ENCODE assay signal across 8 cellular contexts in the genomic region with DNA sequence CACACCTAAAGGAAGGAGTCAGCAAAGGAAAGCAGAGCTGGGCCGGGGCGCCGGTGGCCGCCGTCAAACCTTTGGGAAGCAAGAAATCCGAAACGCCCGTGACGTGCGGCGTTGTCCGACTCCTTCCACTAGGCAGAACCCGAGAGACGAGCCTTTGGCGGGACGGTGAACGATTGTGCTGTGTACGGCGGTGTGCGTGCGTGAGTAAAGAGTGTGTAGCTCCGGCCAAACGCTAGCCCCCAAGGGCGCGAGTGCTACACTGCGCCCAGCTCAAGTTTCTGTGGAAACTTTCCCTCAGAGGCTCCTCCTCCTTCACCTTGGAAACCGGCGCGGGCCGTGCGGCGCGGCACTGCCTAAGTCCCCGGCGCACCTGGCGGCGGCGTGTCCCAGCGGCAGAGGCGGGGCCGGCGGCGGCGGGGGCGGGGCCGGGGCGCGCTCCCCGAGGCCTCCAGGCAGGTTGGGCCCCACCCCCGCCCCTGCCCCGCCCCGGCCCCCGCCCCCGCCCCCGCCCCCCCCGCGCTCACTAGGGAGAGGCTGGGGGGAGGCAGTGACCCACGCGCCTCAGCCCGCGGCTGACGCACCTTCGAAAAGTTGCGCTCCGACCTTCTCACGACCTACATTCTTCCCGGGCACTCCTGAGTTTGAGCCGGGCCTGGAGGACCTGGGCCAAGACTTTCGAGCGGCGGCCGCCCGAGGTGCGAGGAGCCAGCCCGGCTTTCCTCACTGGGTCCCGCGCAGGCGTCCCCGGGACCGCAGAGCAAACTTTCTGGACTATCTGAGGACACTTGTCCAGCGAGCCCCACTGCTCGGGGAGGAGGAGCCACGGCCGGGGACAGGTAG. TPM values are rescaled to one million over a fixed set of nuclear protein-coding genes. Genes with fewer than 3 reads are reported as not detected.
DNase-seq lines count a peak whose midpoint lies in the region; ATAC-seq and TF ChIP-seq lines count a peak whose summit lies in the region.

FHIP1A (plus strand) TSS at position 547 of the 840 bp plus-strand sequence. CDS start 157,084 bp downstream, outside the sequence.

- no peaks in the 10 kb centered on the region for H3K79me2 ChIP-seq in neural cell (replicated peaks; ENCODE audit: insufficient read depth, low read length)

- H3K9ac ChIP-seq in NT2/D1 (ENCODE audit: insufficient read length, low read depth) (peak within 1 kb of the TSS; percentile 80), neural cell (ENCODE audit: low read length) (no peak within 1 kb of the TSS)

- H3K4me2 ChIP-seq in neural cell (ENCODE audit: low read length): no peak within 1 kb of the TSS

- DNase-seq in CD8-positive, alpha-beta T cell: peak; percentile 60 to 86 (median 81)
- peak; percentile 74 for DNase-seq in NT2/D1 (ENCODE audit: low read depth, low spot score)
- peak; percentile 60 for DNase-seq in activated T-helper 1 cell treated with anti-CD3 and anti-CD28 coated beads, Interleukin-12 subunit alpha, Interleukin-12 subunit beta, Interleukin-2, Interleukin-4 antibody, amounts not matched to agents 30 ng/mL and 10 ng/mL and 1 ng/mL, durations not matched to agents 14 hours and 24 hours and 36 hours (ENCODE audit: low spot score)
- peak; percentile 61 for DNase-seq in fibroblast of peridontal ligament (ENCODE audit: extremely low read depth)
- DNase-seq in stomach: peak; percentile 95

- peak within 1 kb of the TSS; percentile 67 for H3K27ac Mint-ChIP-seq in CD8-positive, alpha-beta T cell
- H3K27ac Mint-ChIP-seq in activated T-helper 1 cell treated with anti-CD3 and anti-CD28 coated beads, Interleukin-12 subunit alpha, Interleukin-12 subunit beta, Interleukin-2, Interleukin-4 antibody, amounts not matched to agents 30 ng/mL and 10 ng/mL and 1 ng/mL, durations not matched to agents 14 hours and 24 hours and 36 hours: peak within 1 kb of the TSS; percentile 21

- intact Hi-C loops in CD8-positive, alpha-beta T cell (cut with DNase I, micrococcal nuclease): loop anchor here (2.0 to 10.0 kb wide), 7 partner anchors 46 to 1373 kb away; partner anchors contain the start of genes GATB (in 2 of the 2), LRBA (in 2 of the 2) and RPS3A (in 1 of the 2)
- intact Hi-C loops in activated T-helper 1 cell treated with anti-CD3 and anti-CD28 coated beads, Interleukin-12 subunit alpha, Interleukin-12 subunit beta, Interleukin-2, Interleukin-4 antibody, amounts not matched to agents 30 ng/mL and 10 ng/mL and 1 ng/mL, durations not matched to agents 14 hours and 24 hours and 36 hours (cut with micrococcal nuclease): loop anchor here (1.0 kb wide), 1 partner anchor 351 kb away; no protein-coding TSS in a partner anchor
- intact Hi-C loops in stomach (cut with DNase I; ENCODE audit: low total_unique reads): no loop called here

- H3K9me3 ChIP-seq in CD8-positive, alpha-beta T cell (ENCODE audit: low read length): no peaks in the 10 kb centered on the region
- no peaks in the 10 kb centered on the region for H3K9me3 ChIP-seq in NT2/D1 (ENCODE audit: insufficient read depth, low read length)
- H3K9me3 ChIP-seq in neural cell (ENCODE audit: low read length): no peaks in the 10 kb centered on the region
- H3K9me3 ChIP-seq in stomach: no peaks in the 10 kb centered on the region

- no peaks in the 10 kb centered on the region for H3K27me3 ChIP-seq in CD8-positive, alpha-beta T cell (ENCODE audit: insufficient read depth, low read length)
- H3K27me3 ChIP-seq in NT2/D1 (ENCODE audit: insufficient read depth, insufficient read length): peaks cover 10% of the 10 kb centered on the region
- peaks cover 33% of the 10 kb centered on the region for H3K27me3 ChIP-seq in neural cell (ENCODE audit: insufficient read depth, low read depth, low read length)
- peaks cover 0 to 4% (median 3%) of the 10 kb centered on the region in 3 donors for H3K27me3 ChIP-seq in stomach

- H3K9me2 ChIP-seq in neural cell (ENCODE audit: insufficient read depth, low read length): no peaks in the 10 kb centered on the region

- TF ChIP-seq CTCF in CD8-positive, alpha-beta T cell (IDR thresholded peaks at IDR 0.05): no peak
- TF ChIP-seq CTCF in neural cell (IDR thresholded peaks at IDR 0.05; ENCODE audit: poor library complexity, severe bottlenecking) (peak; percentile 33), stomach (IDR thresholded peaks at IDR 0.05) (peak in 1 of 7 experiments; percentile 9)

- H3K4me1 ChIP-seq in CD8-positive, alpha-beta T cell (ENCODE audit: insufficient read depth, low read length): peaks cover 17% of the 10 kb centered on the region
- peaks cover 6% of the 10 kb centered on the region for H3K4me1 ChIP-seq in NT2/D1 (ENCODE audit: insufficient read depth, insufficient read length)
- H3K4me1 ChIP-seq in stomach: peaks cover 11 to 32% (median 27%) of the 10 kb centered on the region in 4 donors

- H3K9me3 Mint-ChIP-seq in CD8-positive, alpha-beta T cell: no peaks in the 10 kb centered on the region
- H3K9me3 Mint-ChIP-seq in activated T-helper 1 cell treated with anti-CD3 and anti-CD28 coated beads, Interleukin-12 subunit alpha, Interleukin-12 subunit beta, Interleukin-2, Interleukin-4 antibody, amounts not matched to agents 30 ng/mL and 10 ng/mL and 1 ng/mL, durations not matched to agents 14 hours and 24 hours and 36 hours: no peaks in the 10 kb centered on the region

- H3F3A ChIP-seq in neural cell (ENCODE audit: insufficient read depth, low read length, poor library complexity, severe bottlenecking): no peaks in the 10 kb centered on the region

- TF ChIP-seq EP300 in neural cell (conservative IDR thresholded peaks at IDR 0.05; ENCODE audit: poor library complexity, severe bottlenecking) (no peak), stomach (IDR thresholded peaks at IDR 0.05) (no peak)

- H3K4me1 Mint-ChIP-seq in CD8-positive, alpha-beta T cell (ENCODE audit: low read depth): peaks cover 25% of the 10 kb centered on the region
- H3K4me1 Mint-ChIP-seq in activated T-helper 1 cell treated with anti-CD3 and anti-CD28 coated beads, Interleukin-12 subunit alpha, Interleukin-12 subunit beta, Interleukin-2, Interleukin-4 antibody, amounts not matched to agents 30 ng/mL and 10 ng/mL and 1 ng/mL, durations not matched to agents 14 hours and 24 hours and 36 hours (ENCODE audit: low read depth): peaks cover 23% of the 10 kb centered on the region

- peaks cover 18% of the 10 kb centered on the region for H3K27me3 Mint-ChIP-seq in CD8-positive, alpha-beta T cell (ENCODE audit: low read depth)
- peaks cover 52% of the 10 kb centered on the region for H3K27me3 Mint-ChIP-seq in activated T-helper 1 cell treated with anti-CD3 and anti-CD28 coated beads, Interleukin-12 subunit alpha, Interleukin-12 subunit beta, Interleukin-2, Interleukin-4 antibody, amounts not matched to agents 30 ng/mL and 10 ng/mL and 1 ng/mL, durations not matched to agents 14 hours and 24 hours and 36 hours (ENCODE audit: insufficient read depth)

- WGBS in stomach, 5 donors: 0 to 8% (median 5%) methylated on average over 32 to 84 of the region's 84 CpGs

- H3K4me3 Mint-ChIP-seq in CD8-positive, alpha-beta T cell: peak within 1 kb of the TSS; percentile 93
- peak within 1 kb of the TSS; percentile 80 for H3K4me3 Mint-ChIP-seq in activated T-helper 1 cell treated with anti-CD3 and anti-CD28 coated beads, Interleukin-12 subunit alpha, Interleukin-12 subunit beta, Interleukin-2, Interleukin-4 antibody, amounts not matched to agents 30 ng/mL and 10 ng/mL and 1 ng/mL, durations not matched to agents 14 hours and 24 hours and 36 hours

- H2AFZ ChIP-seq in neural cell (ENCODE audit: low read depth, low read length): no peak within 1 kb of the TSS

- H3K36me3 ChIP-seq in CD8-positive, alpha-beta T cell (ENCODE audit: insufficient read depth, low read length): no peaks in the 10 kb centered on the region
- H3K36me3 ChIP-seq in NT2/D1 (ENCODE audit: insufficient read depth, insufficient read length, low read length) (no peaks in the 10 kb centered on the region), neural cell (ENCODE audit: insufficient read depth, low read length) (no peaks in the 10 kb centered on the region), stomach (no peaks in the 10 kb centered on the region)

- peak; percentile 46 for TF ChIP-seq RAD21 in neural cell (conservative IDR thresholded peaks at IDR 0.05)

- peak in 2 of 4 donors; percentile 25 to 62 for TF ChIP-seq POLR2A in stomach (IDR thresholded peaks at IDR 0.05)

- CTCF ChIA-PET in CD8-positive, alpha-beta T cell (lab: Charles Lee): no interaction called here

- POLR2A ChIA-PET in CD8-positive, alpha-beta T cell (lab: Charles Lee): interaction anchor here (0.9 kb wide), 1 partner anchor 692 kb away, joined by 4 read pairs; no protein-coding TSS in a partner anchor

- H3K4me3 ChIP-seq in CD8-positive, alpha-beta T cell (ENCODE audit: low read depth, low read length): peak within 1 kb of the TSS; percentile 66
- peak within 1 kb of the TSS; percentile 65 for H3K4me3 ChIP-seq in NT2/D1 (ENCODE audit: insufficient read length, low read depth)
- H3K4me3 ChIP-seq in neural cell (ENCODE audit: low read length): peak within 1 kb of the TSS; percentile 66
- peak within 1 kb of the TSS; percentile 49 to 67 (median 52) for H3K4me3 ChIP-seq in stomach

- peak within 1 kb of the TSS; percentile 24 for H3K27ac ChIP-seq in CD8-positive, alpha-beta T cell (ENCODE audit: low read depth, low read length)
- H3K27ac ChIP-seq in neural cell (ENCODE audit: low read length): no peak within 1 kb of the TSS
- H3K27ac ChIP-seq in stomach: peak within 1 kb of the TSS; percentile 80 to 92 (median 87)

- H4K20me1 ChIP-seq in neural cell (ENCODE audit: insufficient read depth): no peaks in the 10 kb centered on the region

- peak; percentile 96 for ATAC-seq in CD8-positive, alpha-beta T cell
- ATAC-seq in GM19395 (IDR thresholded peaks at IDR 0.05; ENCODE audit: unreplicated experiment) (peak; percentile 80), HG03469 (IDR thresholded peaks at IDR 0.05; ENCODE audit: unreplicated experiment) (peak; percentile 71)

- peaks cover 4% of the 10 kb centered on the region for H3K36me3 Mint-ChIP-seq in CD8-positive, alpha-beta T cell
- no peaks in the 10 kb centered on the region for H3K36me3 Mint-ChIP-seq in activated T-helper 1 cell treated with anti-CD3 and anti-CD28 coated beads, Interleukin-12 subunit alpha, Interleukin-12 subunit beta, Interleukin-2, Interleukin-4 antibody, amounts not matched to agents 30 ng/mL and 10 ng/mL and 1 ng/mL, durations not matched to agents 14 hours and 24 hours and 36 hours (ENCODE audit: low read depth)

TF ChIP-seq in neural cell, 6 proteins besides CTCF, POLR2A, EP300 and RAD21 (continues in another document):
- TF ChIP-seq POLR2AphosphoS5 (IDR thresholded peaks at IDR 0.05): no peak
- TF ChIP-seq TAF1 (IDR thresholded peaks at IDR 0.05; ENCODE audit: low read depth): no peak
- TF ChIP-seq MXI1 (conservative IDR thresholded peaks at IDR 0.05; ENCODE audit: poor library complexity, severe bottlenecking): no peak
- peak; percentile 29 for TF ChIP-seq SMC3 (conservative IDR thresholded peaks at IDR 0.05; ENCODE audit: poor library complexity)

RNA-seq across cellular contexts. Expression of gene FHIP1A, which starts in this region (rescaled TPM):
- 1 to 10 TPM; 1.5 to 2.1 TPM for total RNA-seq in CD8-positive, alpha-beta T cell
- not detected in 2 replicates for total RNA-seq in activated T-helper 1 cell treated with anti-CD3 and anti-CD28 coated beads, Interleukin-12 subunit alpha, Interleukin-12 subunit beta, Interleukin-2, Interleukin-4 antibody, amounts not matched to agents 30 ng/mL and 10 ng/mL and 1 ng/mL, durations not matched to agents 14 hours and 24 hours and 36 hours
- polyA plus RNA-seq in neural cell (not detected in 2 replicates), stomach (1 to 10 TPM in 1 of 3 donors, under 1 TPM in 2; 0.90 to 1.1 (median 1.00) TPM)
- 0.24 and 0.35 TPM in 2 replicates for polyA minus RNA-seq in neural cell
- 100 to 1,000 TPM in 1 of 5 donors, 10 to 100 TPM in 4; 11.6 to 177 (median 17.6) TPM for total RNA-seq in stomach

Comparison
In these comparisons a context has a peak if more than half of its experiments do, and no peak if none do; other contexts are left out.
1. RNA of gene FHIP1A (total RNA-seq): 11.6 to 177 TPM in stomach; 1.5 to 2.1 TPM in CD8-positive, alpha-beta T cell and not detected in activated T-helper 1 cell treated with anti-CD3 and anti-CD28 coated beads, Interleukin-12 subunit alpha, Interleukin-12 subunit beta, Interleukin-2, Interleukin-4 antibody, amounts not matched to agents 30 ng/mL and 10 ng/mL and 1 ng/mL, durations not matched to agents 14 hours and 24 hours and 36 hours; every median in the first group is over 4 times any median in the second.
2. Peak in DNase-seq in activated T-helper 1 cell treated with anti-CD3 and anti-CD28 coated beads, Interleukin-12 subunit alpha, Interleukin-12 subunit beta, Interleukin-2, Interleukin-4 antibody, amounts not matched to agents 30 ng/mL and 10 ng/mL and 1 ng/mL, durations not matched to agents 14 hours and 24 hours and 36 hours; RNA of the gene not detected or under 1 TPM.
3. Peak in every context shown above with its lines, with median percentiles within 50 percentile points of each other: ATAC-seq, DNase-seq and H3K4me3 ChIP-seq.